Comparison of ENCODE assay signal across 11 cellular contexts in genomic region chr3:190092250-190092649, GRCh38. TPM values are rescaled to one million over a fixed set of nuclear protein-coding genes. Genes with fewer than 3 reads are reported as not detected.
DNase-seq lines count a peak whose midpoint lies in the region; ATAC-seq and TF ChIP-seq lines count a peak whose summit lies in the region.
"Had no signal": no experiment of that assay in that cellular context is flagged by ENCODE, and none has a peak within 500 bp of the region (broad histone marks: within the 10 kb centered on the region; RNA-seq: fewer than 3 reads in every experiment).

No MANE protein-coding gene starts in this region.

- H3K27me3 Mint-ChIP-seq in osteocyte (ENCODE audit: unreplicated experiment) = no peaks in the 10 kb centered on the region

- peaks cover 16% of the 10 kb centered on the region for H3K36me3 Mint-ChIP-seq in osteocyte (ENCODE audit: unreplicated experiment)
- no peaks in the 10 kb centered on the region for H3K36me3 Mint-ChIP-seq in activated naive CD4-positive, alpha-beta T cell treated with anti-CD3 and anti-CD28 coated beads, Interleukin-2, amount 50 U/mL, for 72 hours
- H3K36me3 Mint-ChIP-seq: immature natural killer cell had no signal

- no peaks in the 10 kb centered on the region for H3K36me3 ChIP-seq in esophagus muscularis mucosa

- no peaks in the 10 kb centered on the region for H3K27me3 ChIP-seq in esophagus muscularis mucosa

- TF ChIP-seq CTCF in esophagus muscularis mucosa (IDR thresholded peaks at IDR 0.05) = no peak
- TF ChIP-seq CTCF in osteocyte (IDR thresholded peaks at IDR 0.05) = no peak

- TF ChIP-seq POLR2A in esophagus muscularis mucosa (IDR thresholded peaks at IDR 0.05; ENCODE audit: low read depth) = no peak

- H3K27ac ChIP-seq in esophagus muscularis mucosa (replicated peaks in 1 of 4) = peak overlapping the region; percentile 41 to 67 (median 56)

- peaks cover 7% of the 10 kb centered on the region for H3K9me3 Mint-ChIP-seq in osteocyte (ENCODE audit: unreplicated experiment)
- H3K9me3 Mint-ChIP-seq in activated naive CD4-positive, alpha-beta T cell treated with anti-CD3 and anti-CD28 coated beads, Interleukin-2, amount 50 U/mL, for 72 hours = peaks cover 0 to 3% of the 10 kb centered on the region in 2 donors

- H3K27ac Mint-ChIP-seq in osteocyte (ENCODE audit: unreplicated experiment) = peak overlapping the region; percentile 98
- H3K27ac Mint-ChIP-seq in activated naive CD4-positive, alpha-beta T cell treated with anti-CD3 and anti-CD28 coated beads, Interleukin-2, amount 50 U/mL, for 72 hours = no peak overlapping the region
- H3K27ac Mint-ChIP-seq: immature natural killer cell had no signal

- H3K4me3 ChIP-seq in esophagus muscularis mucosa = peak overlapping the region in 1 of 4 donors; percentile 0

- H3K9me3 ChIP-seq in esophagus muscularis mucosa = no peaks in the 10 kb centered on the region

- no peak for ATAC-seq in activated naive CD4-positive, alpha-beta T cell treated with anti-CD3 and anti-CD28 coated beads, Interleukin-2, amount 50 U/mL, for 72 hours

- WGBS in esophagus muscularis mucosa = 11% methylated on average over 2 of the region's 2 CpGs

- peaks cover 4 to 31% (median 27%) of the 10 kb centered on the region in 4 donors for H3K4me1 ChIP-seq in esophagus muscularis mucosa

- TF ChIP-seq EP300 in esophagus muscularis mucosa (IDR thresholded peaks at IDR 0.05) = no peak

- intact Hi-C loops in esophagus muscularis mucosa (cut with DNase I) = no loop called here

- DNase-seq in GM04503 (ENCODE audit: low read depth) = peak; percentile 65
- DNase-seq in NOMO-1 treated with dmso at 0.1 percent for 144 hours (lab: John Stamatoyannopoulos, UW; ENCODE audit: unreplicated experiment) = peak; percentile 85
- no peak for DNase-seq in esophagus muscularis mucosa (ENCODE audit: extremely low spot score)
- DNase-seq in osteocyte (ENCODE audit: extremely low spot score, unreplicated experiment) = no peak
- DNase-seq in activated naive CD4-positive, alpha-beta T cell treated with anti-CD3 and anti-CD28 coated beads, Interleukin-2, amount 50 U/mL, for 72 hours (ENCODE audit: low spot score in 2 of 2) = no peak
- no peak for DNase-seq in NCI-H446 treated with DMSO at 0.1 percent for 48 hours (lab: John Stamatoyannopoulos, UW)
- DNase-seq in GOT3 (lab: John Stamatoyannopoulos, UW) = no peak
- DNase-seq in ureter (ENCODE audit: low spot score) = no peak
- DNase-seq: immature natural killer cell; NCI-H446; stimulated activated CD4-positive, alpha-beta T cell treated with anti-CD3 and anti-CD28 coated beads, Interleukin-12 subunit alpha, Interleukin-12 subunit beta, amount 100 ng/mL, for 4 hours had no signal

- peak overlapping the region; percentile 56 for H3K4me3 Mint-ChIP-seq in osteocyte (ENCODE audit: unreplicated experiment)
- H3K4me3 Mint-ChIP-seq: immature natural killer cell had no signal

- H3K4me1 Mint-ChIP-seq in osteocyte (ENCODE audit: unreplicated experiment) = peaks cover 75% of the 10 kb centered on the region
- H3K4me1 Mint-ChIP-seq: immature natural killer cell had no signal

RNA-seq across cellular contexts. Expression of gene P3H2, which starts 28.4 kb away (rescaled TPM):
- 10 to 100 TPM; 15.6 to 41.5 (median 27.1) TPM for total RNA-seq in esophagus muscularis mucosa
- 132 and 143 TPM in 2 replicates for total RNA-seq in osteocyte
- not detected for total RNA-seq in activated naive CD4-positive, alpha-beta T cell treated with anti-CD3 and anti-CD28 coated beads, Interleukin-2, amount 50 U/mL, for 72 hours
- 13.9 TPM for total RNA-seq in ureter

Comparison
In these comparisons a context has a peak if more than half of its experiments do, and no peak if none do; other contexts are left out.
1. DNase-seq: peak in GM04503 (single experiment) and NOMO-1 treated with dmso at 0.1 percent for 144 hours (single experiment); none in esophagus muscularis mucosa (single experiment), osteocyte (single experiment), activated naive CD4-positive, alpha-beta T cell treated with anti-CD3 and anti-CD28 coated beads, Interleukin-2, amount 50 U/mL, for 72 hours (0 of 2), NCI-H446 treated with DMSO at 0.1 percent for 48 hours (single experiment), GOT3 (single experiment) and ureter (single experiment).
2. RNA of gene P3H2, which starts 28.4 kb away (total RNA-seq): 132 to 143 TPM in osteocyte, 15.6 to 41.5 TPM in esophagus muscularis mucosa and 13.9 TPM in ureter (single experiment); not detected in activated naive CD4-positive, alpha-beta T cell treated with anti-CD3 and anti-CD28 coated beads, Interleukin-2, amount 50 U/mL, for 72 hours; every median in the first group is over 10 times any median in the second.